8 cellular contexts compared by ENCODE assay signal in the genomic region with DNA sequence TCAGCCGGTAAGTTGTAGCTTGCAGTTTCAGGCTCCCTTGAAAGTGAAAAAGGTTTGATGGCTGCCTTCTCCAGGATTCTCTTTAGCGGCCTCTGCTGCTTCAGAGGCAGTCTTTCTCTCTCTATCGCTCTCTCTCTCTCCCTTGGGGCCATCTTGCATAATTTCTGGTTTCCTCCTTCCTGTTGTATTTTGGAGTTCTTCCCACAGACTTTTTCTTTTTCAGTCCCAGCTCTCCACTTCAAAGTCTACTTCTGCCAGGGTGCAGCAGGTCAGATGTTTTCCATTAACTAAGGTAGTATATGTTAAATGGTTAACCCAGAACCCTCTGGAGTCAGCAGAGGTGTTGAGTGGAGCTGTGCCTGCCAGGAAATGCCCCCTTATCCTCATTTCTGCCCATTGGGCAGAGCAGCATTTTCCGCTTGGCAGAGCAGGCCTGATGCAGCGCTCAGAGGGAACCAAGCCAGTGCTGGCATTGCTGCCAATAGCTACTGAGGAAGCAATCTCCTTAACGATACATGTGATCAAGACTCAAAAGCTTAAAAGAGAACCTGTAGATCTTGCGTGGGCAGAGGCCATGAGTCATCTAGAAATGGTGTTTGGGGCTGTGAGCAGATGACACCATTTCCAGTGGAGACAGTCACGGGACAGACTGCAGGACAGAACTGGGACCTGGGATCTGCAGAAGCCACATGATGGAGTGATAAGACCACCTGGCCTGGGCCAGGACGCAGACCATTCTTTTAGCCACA. TPM values are rescaled to one million over a fixed set of nuclear protein-coding genes. Genes with fewer than 3 reads are reported as not detected.
A peak's percentile ranks its signal among the peaks of the same experiment; 100 is the strongest.
DNase-seq lines count a peak whose midpoint lies in the region; ATAC-seq and TF ChIP-seq lines count a peak whose summit lies in the region.

No MANE protein-coding gene starts in this region.

- H3K27ac ChIP-seq in brain microvascular endothelial cell (no peak overlapping the region), WERI-Rb-1 (no peak overlapping the region)

- no peaks in the 10 kb centered on the region for H3K9me3 ChIP-seq in WERI-Rb-1 (ENCODE audit: severe bottlenecking)

- ATAC-seq in left colon = peak; percentile 79

- intact Hi-C loops in left colon (cut with DNase I, micrococcal nuclease) = no loop called here

- H3K27ac Mint-ChIP-seq in activated T-cell treated with anti-CD3 and anti-CD28 coated beads, Interleukin-2, amount 50 U/mL, for 24 hours = no peak overlapping the region
- H3K27ac Mint-ChIP-seq in HFFc6 = no peak overlapping the region

- DNase-seq in activated T-cell treated with anti-CD3 and anti-CD28 coated beads for 4 hours = peak; percentile 17
- no peak for DNase-seq in activated T-cell treated with anti-CD3 and anti-CD28 coated beads, Interleukin-2, amount 50 U/mL, for 24 hours
- peak; percentile 14 for DNase-seq in HFFc6
- peak; percentile 53 for DNase-seq in NCI-H1092 treated with DMSO at 0.1 percent for 48 hours (lab: John Stamatoyannopoulos, UW)
- peak; percentile 74 for DNase-seq in brain microvascular endothelial cell
- DNase-seq in left colon = peak; percentile 41 to 44
- peak in 2 of 3 experiments; percentile 7 to 14 for DNase-seq in stimulated activated CD4-positive, alpha-beta T cell treated with anti-CD3 and anti-CD28 coated beads, TNF-alpha, amount 100 ng/mL, for 24 hours (ENCODE audit: low read depth in 3 of 3)
- DNase-seq in WERI-Rb-1 = no peak

- no peaks in the 10 kb centered on the region for H3K27me3 ChIP-seq in brain microvascular endothelial cell (replicated peaks)
- no peaks in the 10 kb centered on the region for H3K27me3 ChIP-seq in WERI-Rb-1 (ENCODE audit: insufficient read depth, low read depth, severe bottlenecking)

- peaks cover 19% of the 10 kb centered on the region for H3K27me3 Mint-ChIP-seq in activated T-cell treated with anti-CD3 and anti-CD28 coated beads, Interleukin-2, amount 50 U/mL, for 24 hours
- H3K27me3 Mint-ChIP-seq in HFFc6 (ENCODE audit: insufficient read depth) = peaks cover 19% of the 10 kb centered on the region

- peaks cover 8% of the 10 kb centered on the region for H3K4me1 Mint-ChIP-seq in activated T-cell treated with anti-CD3 and anti-CD28 coated beads, Interleukin-2, amount 50 U/mL, for 24 hours (ENCODE audit: low read depth)
- H3K4me1 Mint-ChIP-seq in HFFc6 (ENCODE audit: low read depth) = peaks cover 19% of the 10 kb centered on the region

- H3K36me3 ChIP-seq in brain microvascular endothelial cell (replicated peaks) = no peaks in the 10 kb centered on the region
- no peaks in the 10 kb centered on the region for H3K36me3 ChIP-seq in WERI-Rb-1

- no peak overlapping the region for H3K4me3 Mint-ChIP-seq in activated T-cell treated with anti-CD3 and anti-CD28 coated beads, Interleukin-2, amount 50 U/mL, for 24 hours
- H3K4me3 Mint-ChIP-seq in HFFc6 = no peak overlapping the region

- no peaks in the 10 kb centered on the region for H3K36me3 Mint-ChIP-seq in activated T-cell treated with anti-CD3 and anti-CD28 coated beads, Interleukin-2, amount 50 U/mL, for 24 hours (ENCODE audit: low read depth)
- H3K36me3 Mint-ChIP-seq in HFFc6 (ENCODE audit: low read depth) = no peaks in the 10 kb centered on the region

- H3K4me3 ChIP-seq in brain microvascular endothelial cell (ENCODE audit: low read depth, low read length) (no peak overlapping the region), WERI-Rb-1 (ENCODE audit: low read depth, low read length) (no peak overlapping the region)

- in situ Hi-C loops in brain microvascular endothelial cell (cut with HindIII; ENCODE audit: low pct_ligation_motif_present, low sequenced_read_pairs) = no loop called here

- no peaks in the 10 kb centered on the region for H3K9me3 Mint-ChIP-seq in activated T-cell treated with anti-CD3 and anti-CD28 coated beads, Interleukin-2, amount 50 U/mL, for 24 hours
- H3K9me3 Mint-ChIP-seq in HFFc6 = no peaks in the 10 kb centered on the region

- TF ChIP-seq CTCF in HFFc6 (IDR thresholded peaks at IDR 0.05) = no peak
- peak; percentile 52 for TF ChIP-seq CTCF in brain microvascular endothelial cell (IDR thresholded peaks at IDR 0.05; ENCODE audit: low read depth, low read length, missing control alignments)
- TF ChIP-seq CTCF in WERI-Rb-1 (IDR thresholded peaks at IDR 0.05; ENCODE audit: low read depth, low read length) = no peak

RNA-seq across cellular contexts. Expression of a gene that starts 20.8 kb away (rescaled TPM):
- 100 to 1,000 TPM in 3 of 6 experiments, 10 to 100 TPM in 3; 76.6 to 139 (median 101) TPM for total RNA-seq in HFFc6 (2021; fragmentation: NEBNext Ultra II Directional; extraction: Animal tissue kit (Norgen Biotek cat#: 25700))
- 100 to 1,000 TPM; 194 to 300 TPM for total RNA-seq in left colon

RNA-seq across cellular contexts. Expression of a gene that starts 20.9 kb away (rescaled TPM):
- total RNA-seq in HFFc6 (2021; fragmentation: NEBNext Ultra II Directional; extraction: Animal tissue kit (Norgen Biotek cat#: 25700)) = 10 to 100 TPM in 2 of 6 experiments, 1 to 10 TPM in 4; 6.6 to 10.5 (median 8.9) TPM
- 1 to 10 TPM; 5.3 to 6.8 TPM for total RNA-seq in left colon

RNA-seq across cellular contexts. Expression of a gene that starts 44.1 kb away (rescaled TPM):
- not detected for total RNA-seq in HFFc6 (2021; fragmentation: NEBNext Ultra II Directional; extraction: Animal tissue kit (Norgen Biotek cat#: 25700))
- total RNA-seq in left colon = 100 to 1,000 TPM in 1 of 2 donors, 10 to 100 TPM in 1; 71.8 to 119 TPM

Comparison
In these comparisons a context has a peak if more than half of its experiments do, and no peak if none do; other contexts are left out.
1. DNase-seq: peak in activated T-cell treated with anti-CD3 and anti-CD28 coated beads for 4 hours (single experiment), HFFc6 (single experiment), NCI-H1092 treated with DMSO at 0.1 percent for 48 hours (single experiment), brain microvascular endothelial cell (single experiment), left colon (2 of 2) and stimulated activated CD4-positive, alpha-beta T cell treated with anti-CD3 and anti-CD28 coated beads, TNF-alpha, amount 100 ng/mL, for 24 hours (2 of 3); none in activated T-cell treated with anti-CD3 and anti-CD28 coated beads, Interleukin-2, amount 50 U/mL, for 24 hours (single experiment) and WERI-Rb-1 (single experiment).
2. RNA of a gene that starts 44.1 kb away (total RNA-seq): 71.8 to 119 TPM in left colon; not detected in HFFc6; every median in the first group is over 10 times any median in the second.